1 cellular context compared by ENCODE assay signal in the genomic region with DNA sequence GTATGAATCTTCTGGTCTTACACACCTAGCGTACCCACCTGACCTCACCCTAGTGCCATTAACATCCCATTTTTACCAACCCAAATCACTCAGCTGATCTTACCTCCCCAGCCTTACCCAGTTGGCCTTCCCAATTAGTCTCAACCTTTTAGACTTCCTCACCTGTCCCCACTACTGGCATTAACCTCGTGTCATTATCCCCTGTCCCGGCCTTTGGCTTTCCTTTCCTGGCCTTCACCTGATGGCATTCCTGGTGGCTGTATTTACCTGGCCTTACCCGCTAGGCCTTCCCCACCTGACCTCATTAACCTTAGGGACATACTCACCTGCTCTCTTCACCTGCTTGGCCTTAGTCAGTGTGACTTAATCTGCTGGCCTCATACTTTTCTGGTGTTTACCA.
TF ChIP-seq lines count a peak whose summit lies in the region.

No MANE protein-coding gene starts in this region.

TF ChIP-seq in H1, 55 proteins besides CTCF, POLR2A, EP300 and RAD21:
- TF ChIP-seq CHD7 (IDR thresholded peaks at IDR 0.05; ENCODE audit: insufficient replicate concordance, low read length) (no peak), HDAC6 (IDR thresholded peaks at IDR 0.05; ENCODE audit: low read depth, low read length) (no peak), ZNF274 (IDR thresholded peaks at IDR 0.05; ENCODE audit: borderline replicate concordance, extremely low read depth, low read length) (no peak), ATF3 (IDR thresholded peaks at IDR 0.05; ENCODE audit: insufficient read depth, low read depth, low read length) (no peak), KDM1A (IDR thresholded peaks at IDR 0.05; ENCODE audit: borderline replicate concordance, low read length) (no peak), RNF2 (IDR thresholded peaks at IDR 0.05; ENCODE audit: borderline replicate concordance, low read depth, low read length, missing control alignments, poor library complexity, severe bottlenecking) (no peak), SIRT6 (IDR thresholded peaks at IDR 0.05; ENCODE audit: low read length) (no peak), HDAC2 (IDR thresholded peaks at IDR 0.05; ENCODE audit: borderline replicate concordance in 1 of 2, low read depth in 2 of 2, low read length in 2 of 2) (no peak), GABPA (IDR thresholded peaks at IDR 0.05; ENCODE audit: borderline replicate concordance, insufficient read depth, low read length) (no peak), SUZ12 (IDR thresholded peaks at IDR 0.05; ENCODE audit: low read length) (no peak), SP4 (IDR thresholded peaks at IDR 0.05; ENCODE audit: low read length) (no peak), SIX5 (IDR thresholded peaks at IDR 0.05; ENCODE audit: low read depth, low read length) (no peak), SP2 (IDR thresholded peaks at IDR 0.05; ENCODE audit: low read length) (no peak)
- TF ChIP-seq, protein P1, sequence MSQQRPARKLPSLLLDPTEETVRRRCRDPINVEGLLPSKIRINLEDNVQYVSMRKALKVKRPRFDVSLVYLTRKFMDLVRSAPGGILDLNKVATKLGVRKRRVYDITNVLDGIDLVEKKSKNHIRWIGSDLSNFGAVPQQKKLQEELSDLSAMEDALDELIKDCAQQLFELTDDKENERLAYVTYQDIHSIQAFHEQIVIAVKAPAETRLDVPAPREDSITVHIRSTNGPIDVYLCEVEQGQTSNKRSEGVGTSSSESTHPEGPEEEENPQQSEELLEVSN (IDR thresholded peaks at IDR 0.05): no peak
